ENCODE assay signal across 11 cellular contexts in the genomic region with DNA sequence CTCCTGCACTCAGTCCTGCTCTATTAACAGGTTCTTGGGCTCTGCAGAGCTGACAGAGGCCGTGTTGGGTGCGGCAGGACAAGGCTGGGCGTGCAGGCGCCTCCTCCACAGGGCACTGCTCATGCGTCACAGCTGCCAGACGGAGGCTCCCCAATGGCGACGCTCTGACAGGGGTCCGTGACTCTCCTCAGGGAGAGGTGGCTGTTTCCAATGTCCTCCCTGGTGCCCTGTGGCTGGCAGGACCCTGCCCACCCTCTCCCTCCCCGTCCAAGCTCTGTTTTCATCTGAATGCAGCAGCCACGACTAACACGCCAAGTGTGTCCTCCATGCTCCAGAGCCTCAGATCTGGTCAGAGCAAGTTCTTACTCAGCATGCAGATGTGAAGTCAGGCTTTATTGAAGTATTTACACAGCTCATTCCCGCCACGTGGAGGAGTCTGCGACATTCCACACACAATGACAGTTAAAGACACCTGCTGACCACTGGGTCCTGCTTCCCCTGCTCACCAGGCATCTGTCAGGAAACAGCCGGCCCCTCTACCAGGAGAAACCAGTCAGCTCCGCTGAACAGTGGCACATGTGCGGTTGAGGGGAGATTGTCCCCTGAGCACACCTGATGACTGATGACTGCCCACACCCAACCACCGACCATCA.
DNase-seq lines count a peak whose midpoint lies in the region; FAIRE-seq and TF ChIP-seq lines count a peak whose summit lies in the region.
"Had no signal": no experiment of that assay in that cellular context is flagged by ENCODE, and none has a peak within 500 bp of the region (broad histone marks: within the 10 kb centered on the region; RNA-seq: fewer than 3 reads in every experiment).

No MANE protein-coding gene starts in this region.

- no peaks in the 10 kb centered on the region for H3K9me3 ChIP-seq in hepatocyte (ENCODE audit: low read depth)
- no peaks in the 10 kb centered on the region for H3K9me3 ChIP-seq in suprapubic skin
- H3K9me3 ChIP-seq: tibial nerve had no signal

- POLR2A ChIA-PET in activated CD4-positive, alpha-beta memory T cell treated with anti-CD3 and anti-CD28 coated beads for 36 hours (lab: Charles Lee): no interaction called here
- POLR2A ChIA-PET in activated CD4-positive, alpha-beta memory T cell treated with anti-CD3 and anti-CD28 coated beads, Interleukin-2, amount 10 ng/mL, durations not matched to agents 7 days and 5 days (lab: Charles Lee): no interaction called here

- no peaks in the 10 kb centered on the region for H4K20me1 ChIP-seq in hepatocyte (ENCODE audit: insufficient read depth, poor library complexity, severe bottlenecking)

- DNase-seq in activated CD4-positive, alpha-beta memory T cell treated with anti-CD3 and anti-CD28 coated beads for 36 hours: peak; percentile 6
- DNase-seq in activated CD4-positive, alpha-beta memory T cell treated with anti-CD3 and anti-CD28 coated beads, Interleukin-2, amount 10 ng/mL, durations not matched to agents 7 days and 5 days: no peak
- peak; percentile 24 to 77 for DNase-seq in NCI-H526 (lab: John Stamatoyannopoulos, UW)
- DNase-seq in hepatocyte (ENCODE audit: low spot score): peak; percentile 44
- peak; percentile 51 to 76 for DNase-seq in suprapubic skin (ENCODE audit: low spot score in 2 of 2)
- no peak for DNase-seq in HCEC 1CT
- DNase-seq in GF-D8 (lab: John Stamatoyannopoulos, UW): no peak
- no peak for DNase-seq in RCC 7860 (ENCODE audit: low spot score)
- DNase-seq: Kasumi-1 had no signal

- TF ChIP-seq CTCF in hepatocyte (IDR thresholded peaks at IDR 0.05; ENCODE audit: poor library complexity): no peak
- no peak for TF ChIP-seq CTCF in suprapubic skin (IDR thresholded peaks at IDR 0.05)

- H3K4me1 ChIP-seq in hepatocyte (ENCODE audit: insufficient read depth) (no peaks in the 10 kb centered on the region), suprapubic skin (peaks cover 22% of the 10 kb centered on the region)

- H3K27ac Mint-ChIP-seq in activated CD4-positive, alpha-beta memory T cell treated with anti-CD3 and anti-CD28 coated beads for 36 hours: no peak overlapping the region
- no peak overlapping the region for H3K27ac Mint-ChIP-seq in activated CD4-positive, alpha-beta memory T cell treated with anti-CD3 and anti-CD28 coated beads, Interleukin-2, amount 10 ng/mL, durations not matched to agents 7 days and 5 days
- H3K27ac Mint-ChIP-seq: B cell had no signal

- no peak for TF ChIP-seq POLR2A in suprapubic skin (IDR thresholded peaks at IDR 0.05)

- H3K36me3 Mint-ChIP-seq in activated CD4-positive, alpha-beta memory T cell treated with anti-CD3 and anti-CD28 coated beads for 36 hours: no peaks in the 10 kb centered on the region
- H3K36me3 Mint-ChIP-seq in activated CD4-positive, alpha-beta memory T cell treated with anti-CD3 and anti-CD28 coated beads, Interleukin-2, amount 10 ng/mL, durations not matched to agents 7 days and 5 days (ENCODE audit: low read depth): no peaks in the 10 kb centered on the region

- peaks cover 11% of the 10 kb centered on the region for H3K4me1 Mint-ChIP-seq in activated CD4-positive, alpha-beta memory T cell treated with anti-CD3 and anti-CD28 coated beads for 36 hours (ENCODE audit: low read depth)
- H3K4me1 Mint-ChIP-seq in activated CD4-positive, alpha-beta memory T cell treated with anti-CD3 and anti-CD28 coated beads, Interleukin-2, amount 10 ng/mL, durations not matched to agents 7 days and 5 days: no peaks in the 10 kb centered on the region

- H3K9me2 ChIP-seq in hepatocyte (replicated peaks; ENCODE audit: insufficient read depth): no peaks in the 10 kb centered on the region

- WGBS in hepatocyte (ENCODE audit: low lambda C conversion rate, missing lambda C conversion rate): 80% methylated on average over 19 of the region's 19 CpGs
- WGBS in suprapubic skin: 49% methylated on average over 16 of the region's 19 CpGs

- no peak overlapping the region for H2AFZ ChIP-seq in hepatocyte

- H3K27me3 ChIP-seq in hepatocyte: no peaks in the 10 kb centered on the region
- peaks cover 11% of the 10 kb centered on the region for H3K27me3 ChIP-seq in suprapubic skin

- H3K79me2 ChIP-seq in hepatocyte: no peaks in the 10 kb centered on the region

- H3K36me3 ChIP-seq in hepatocyte (replicated peaks; ENCODE audit: insufficient read depth, low read depth) (no peaks in the 10 kb centered on the region), suprapubic skin (no peaks in the 10 kb centered on the region)
- H3K36me3 ChIP-seq: tibial nerve had no signal

- H3K27me3 Mint-ChIP-seq in activated CD4-positive, alpha-beta memory T cell treated with anti-CD3 and anti-CD28 coated beads for 36 hours: peaks cover 39% of the 10 kb centered on the region
- H3K27me3 Mint-ChIP-seq in activated CD4-positive, alpha-beta memory T cell treated with anti-CD3 and anti-CD28 coated beads, Interleukin-2, amount 10 ng/mL, durations not matched to agents 7 days and 5 days: peaks cover 17% of the 10 kb centered on the region

- H3K4me2 ChIP-seq in hepatocyte: no peak overlapping the region

- intact Hi-C loops in activated CD4-positive, alpha-beta memory T cell treated with anti-CD3 and anti-CD28 coated beads for 36 hours (cut with micrococcal nuclease): no loop called here

- H3K4me3 ChIP-seq in hepatocyte (no peak overlapping the region), suprapubic skin (peak overlapping the region; percentile 40)
- H3K4me3 ChIP-seq: tibial nerve had no signal

- CTCF ChIA-PET in activated CD4-positive, alpha-beta memory T cell treated with anti-CD3 and anti-CD28 coated beads for 36 hours (lab: Charles Lee): no interaction called here
- CTCF ChIA-PET in activated CD4-positive, alpha-beta memory T cell treated with anti-CD3 and anti-CD28 coated beads, Interleukin-2, amount 10 ng/mL, durations not matched to agents 7 days and 5 days (lab: Charles Lee): no interaction called here

- TF ChIP-seq EP300 in suprapubic skin (IDR thresholded peaks at IDR 0.05): no peak

- FAIRE-seq in RCC 7860 (lab: Jason Lieb, UNC): no peak

- no peak overlapping the region for H3K4me3 Mint-ChIP-seq in activated CD4-positive, alpha-beta memory T cell treated with anti-CD3 and anti-CD28 coated beads for 36 hours
- no peak overlapping the region for H3K4me3 Mint-ChIP-seq in activated CD4-positive, alpha-beta memory T cell treated with anti-CD3 and anti-CD28 coated beads, Interleukin-2, amount 10 ng/mL, durations not matched to agents 7 days and 5 days
- H3K4me3 Mint-ChIP-seq: B cell had no signal

- H3K27ac ChIP-seq in hepatocyte: no peak overlapping the region
- H3K27ac ChIP-seq in suprapubic skin: peak overlapping the region; percentile 55
- H3K27ac ChIP-seq: tibial nerve had no signal

- no peaks in the 10 kb centered on the region for H3K9me3 Mint-ChIP-seq in activated CD4-positive, alpha-beta memory T cell treated with anti-CD3 and anti-CD28 coated beads for 36 hours
- H3K9me3 Mint-ChIP-seq in activated CD4-positive, alpha-beta memory T cell treated with anti-CD3 and anti-CD28 coated beads, Interleukin-2, amount 10 ng/mL, durations not matched to agents 7 days and 5 days: no peaks in the 10 kb centered on the region

Comparison
In these comparisons a context has a peak if more than half of its experiments do, and no peak if none do; other contexts are left out.
1. DNase-seq: peak in activated CD4-positive, alpha-beta memory T cell treated with anti-CD3 and anti-CD28 coated beads for 36 hours (single experiment), NCI-H526 (2 of 2), hepatocyte (single experiment) and suprapubic skin (2 of 2); none in activated CD4-positive, alpha-beta memory T cell treated with anti-CD3 and anti-CD28 coated beads, Interleukin-2, amount 10 ng/mL, durations not matched to agents 7 days and 5 days (single experiment), HCEC 1CT (single experiment), GF-D8 (single experiment) and RCC 7860 (single experiment).